Comparison of ENCODE assay signal across 11 cellular contexts in genomic region chr12:116456683-116457082, GRCh38.
DNase-seq lines count a peak whose midpoint lies in the region; ATAC-seq and TF ChIP-seq lines count a peak whose summit lies in the region.
"Had no signal": no experiment of that assay in that cellular context is flagged by ENCODE, and none has a peak within 500 bp of the region (broad histone marks: within the 10 kb centered on the region; RNA-seq: fewer than 3 reads in every experiment).

No MANE protein-coding gene starts in this region.

- H3K9me3 ChIP-seq in HCT116 (ENCODE audit: control insufficient read depth in 1 of 2, insufficient read depth in 1 of 2, low read depth in 1 of 2, low read length in 2 of 2): no peaks in the 10 kb centered on the region
- H3K9me3 ChIP-seq in lower lobe of right lung: no peaks in the 10 kb centered on the region
- no peaks in the 10 kb centered on the region for H3K9me3 ChIP-seq in stomach

- no peaks in the 10 kb centered on the region for H3K36me3 Mint-ChIP-seq in dendritic cell treated with granulocyte-macrophage colony-stimulating factor and Interleukin-4, amounts not matched to agents 40 ng/mL and 50 ng/mL, for 4 days (ENCODE audit: low read depth)
- H3K36me3 Mint-ChIP-seq in naive thymus-derived CD8-positive, alpha-beta T cell: no peaks in the 10 kb centered on the region
- H3K36me3 Mint-ChIP-seq: T-cell had no signal

- RAD21 ChIA-PET in HCT116 (lab: Charles Lee; ENCODE audit: low non-redundant PET in 1 of 2, low total read pairs in 2 of 2, uncharacterized antibody in 2 of 2, unreplicated experiment in 2 of 2): no interaction called here

- no TSS peak for BruUV-seq in HCT116 (replicated peaks; lab: Mats Ljungman, UMichigan)

- peak overlapping the region; percentile 71 for H3K9ac ChIP-seq in HCT116 (ENCODE audit: low read length)

- no peak overlapping the region for H3K4me3 Mint-ChIP-seq in dendritic cell treated with granulocyte-macrophage colony-stimulating factor and Interleukin-4, amounts not matched to agents 40 ng/mL and 50 ng/mL, for 4 days
- H3K4me3 Mint-ChIP-seq in naive thymus-derived CD8-positive, alpha-beta T cell: no peak overlapping the region
- H3K4me3 Mint-ChIP-seq: T-cell had no signal

- intact Hi-C loops in HCT116 (cut with micrococcal nuclease): no loop called here
- intact Hi-C loops in dendritic cell treated with granulocyte-macrophage colony-stimulating factor and Interleukin-4, amounts not matched to agents 40 ng/mL and 50 ng/mL, for 4 days (cut with micrococcal nuclease): no loop called here
- intact Hi-C loops in lower lobe of right lung (cut with DNase I): no loop called here
- intact Hi-C loops in stomach (cut with DNase I; ENCODE audit: low total_unique reads): no loop called here

- ATAC-seq in HCT116 (no peak), lower lobe of right lung (peak in 1 of 2 donors; percentile 27), HG03175 (IDR thresholded peaks at IDR 0.05; ENCODE audit: unreplicated experiment) (no peak)
- no peak for ATAC-seq in naive thymus-derived CD8-positive, alpha-beta T cell
- ATAC-seq: T-cell had no signal

- WGBS in stomach, 5 donors: 72 to 85% (median 77%) methylated on average over 8 to 9 of the region's 9 CpGs

- TF ChIP-seq RAD21 in HCT116 (IDR thresholded peaks at IDR 0.05; ENCODE audit: low read depth): no peak

- peak overlapping the region; percentile 26 for H3K27ac Mint-ChIP-seq in dendritic cell treated with granulocyte-macrophage colony-stimulating factor and Interleukin-4, amounts not matched to agents 40 ng/mL and 50 ng/mL, for 4 days
- H3K27ac Mint-ChIP-seq in naive thymus-derived CD8-positive, alpha-beta T cell: peak overlapping the region in 2 of 10 donors; percentile 17 to 28
- H3K27ac Mint-ChIP-seq: T-cell had no signal

- H3K4me1 Mint-ChIP-seq in dendritic cell treated with granulocyte-macrophage colony-stimulating factor and Interleukin-4, amounts not matched to agents 40 ng/mL and 50 ng/mL, for 4 days (ENCODE audit: low read depth): peaks cover 17% of the 10 kb centered on the region
- peaks cover 0 to 6% (median under 1%) of the 10 kb centered on the region in 4 donors for H3K4me1 Mint-ChIP-seq in naive thymus-derived CD8-positive, alpha-beta T cell

- TF ChIP-seq EP300 in stomach (IDR thresholded peaks at IDR 0.05): no peak

- H2AFZ ChIP-seq in HCT116 (ENCODE audit: low read depth, low read length, poor library complexity, severe bottlenecking): no peak overlapping the region

- H3K4me1 ChIP-seq in HCT116 (ENCODE audit: control insufficient read depth in 1 of 2, insufficient read depth in 2 of 2, low read length in 2 of 2) (peaks cover 41 to 67% of the 10 kb centered on the region in 2 experiments), lower lobe of right lung (peaks cover 24% of the 10 kb centered on the region), stomach (peaks cover 6 to 24% (median 22%) of the 10 kb centered on the region in 4 donors)

- peak overlapping the region; percentile 66 for H3K4me2 ChIP-seq in HCT116 (ENCODE audit: low read length)

- no peak for DNase-seq in HCT116 (ENCODE audit: low read depth, low spot score)
- DNase-seq in lower lobe of right lung: no peak
- no peak for DNase-seq in stomach
- no peak for DNase-seq in SKM-1 treated with dmso at 0.1 percent for 144 hours (lab: John Stamatoyannopoulos, UW; ENCODE audit: unreplicated experiment)
- DNase-seq in HuH-7.5 (ENCODE audit: low spot score): no peak
- no peak for DNase-seq in naive thymus-derived CD8-positive, alpha-beta T cell
- DNase-seq: anterior cingulate cortex, NCI-H69, T-cell had no signal

- POLR2A ChIA-PET in HCT116 (lab: Charles Lee): no interaction called here
- POLR2A ChIA-PET in naive thymus-derived CD8-positive, alpha-beta T cell (lab: Charles Lee): no interaction called here

- TF ChIP-seq CTCF in HCT116 (IDR thresholded peaks at IDR 0.05 in 2 of 3, conservative IDR thresholded peaks at IDR 0.05 in 1 of 3; ENCODE audit: borderline replicate concordance in 1 of 3, insufficient read depth in 1 of 3, low read depth in 2 of 3, low read length in 2 of 3) (no peak), lower lobe of right lung (IDR thresholded peaks at IDR 0.05) (no peak), stomach (IDR thresholded peaks at IDR 0.05) (no peak)

- CTCF ChIA-PET in HCT116 (lab: Charles Lee): no interaction called here

- H3K27ac ChIP-seq in HCT116 (ENCODE audit: low read depth, low read length): peak overlapping the region; percentile 90
- peak overlapping the region; percentile 78 for H3K27ac ChIP-seq in lower lobe of right lung
- peak overlapping the region in 4 of 5 donors; percentile 75 to 84 (median 79) for H3K27ac ChIP-seq in stomach

- H3K27me3 ChIP-seq in HCT116 (ENCODE audit: insufficient read depth, low read length): no peaks in the 10 kb centered on the region
- H3K27me3 ChIP-seq in lower lobe of right lung (ENCODE audit: low read depth): no peaks in the 10 kb centered on the region
- H3K27me3 ChIP-seq in stomach: no peaks in the 10 kb centered on the region

- H3K9me3 Mint-ChIP-seq in dendritic cell treated with granulocyte-macrophage colony-stimulating factor and Interleukin-4, amounts not matched to agents 40 ng/mL and 50 ng/mL, for 4 days: no peaks in the 10 kb centered on the region
- no peaks in the 10 kb centered on the region for H3K9me3 Mint-ChIP-seq in naive thymus-derived CD8-positive, alpha-beta T cell
- H3K9me3 Mint-ChIP-seq: T-cell had no signal

- H3K4me3 ChIP-seq in HCT116 (replicated peaks in 1 of 2; ENCODE audit: low read depth in 1 of 2, low read length in 2 of 2) (no peak overlapping the region), lower lobe of right lung (no peak overlapping the region), stomach (no peak overlapping the region)

- H3K36me3 ChIP-seq in HCT116 (ENCODE audit: control insufficient read depth in 1 of 2, insufficient read depth in 2 of 2, low read length in 2 of 2) (no peaks in the 10 kb centered on the region), lower lobe of right lung (no peaks in the 10 kb centered on the region), stomach (no peaks in the 10 kb centered on the region)

- H3K27me3 Mint-ChIP-seq in dendritic cell treated with granulocyte-macrophage colony-stimulating factor and Interleukin-4, amounts not matched to agents 40 ng/mL and 50 ng/mL, for 4 days: peaks cover 21% of the 10 kb centered on the region
- peaks cover 0 to 7% (median 3%) of the 10 kb centered on the region in 5 donors for H3K27me3 Mint-ChIP-seq in naive thymus-derived CD8-positive, alpha-beta T cell

- no peaks in the 10 kb centered on the region for H3K9me2 ChIP-seq in HCT116 (ENCODE audit: insufficient read depth)

- no peaks in the 10 kb centered on the region for H3K79me2 ChIP-seq in HCT116 (ENCODE audit: insufficient read depth, low read length)

- no peaks in the 10 kb centered on the region for H4K20me1 ChIP-seq in HCT116 (ENCODE audit: insufficient read depth)

- TF ChIP-seq POLR2A in HCT116 (IDR thresholded peaks at IDR 0.05; ENCODE audit: borderline replicate concordance, extremely low read depth, insufficient read depth, insufficient read length): no peak
- no peak for TF ChIP-seq POLR2A in stomach (IDR thresholded peaks at IDR 0.05)

TF ChIP-seq in HCT116, 20 proteins besides CTCF, POLR2A, EP300 and RAD21:
- TF ChIP-seq, protein P1, sequence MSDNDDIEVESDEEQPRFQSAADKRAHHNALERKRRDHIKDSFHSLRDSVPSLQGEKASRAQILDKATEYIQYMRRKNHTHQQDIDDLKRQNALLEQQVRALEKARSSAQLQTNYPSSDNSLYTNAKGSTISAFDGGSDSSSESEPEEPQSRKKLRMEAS (IDR thresholded peaks at IDR 0.05): no peak
- no peak for TF ChIP-seq ZNF274 (IDR thresholded peaks at IDR 0.05; ENCODE audit: low read depth, low read length)
- no peak for TF ChIP-seq TCF7L2 (IDR thresholded peaks at IDR 0.05; ENCODE audit: borderline replicate concordance, extremely low read depth, insufficient read depth, insufficient read length)
- TF ChIP-seq JUND (IDR thresholded peaks at IDR 0.05): no peak
- TF ChIP-seq SRF (IDR thresholded peaks at IDR 0.05; ENCODE audit: low read depth): no peak
- TF ChIP-seq FOSL1 (IDR thresholded peaks at IDR 0.05; ENCODE audit: low read depth): no peak
- TF ChIP-seq CEBPB (IDR thresholded peaks at IDR 0.05; ENCODE audit: low read depth): no peak
- no peak for TF ChIP-seq EZH2phosphoT487 (IDR thresholded peaks at IDR 0.05; ENCODE audit: borderline replicate concordance)
- TF ChIP-seq EZH2 (IDR thresholded peaks at IDR 0.05): no peak
- TF ChIP-seq ELF1 (IDR thresholded peaks at IDR 0.05; ENCODE audit: borderline replicate concordance, low read depth): no peak
TF ChIP-seq in HCT116: peak in this region for 0.
